In genomic region chr17:34118564-34118963, GRCh38 we compare ENCODE assay signal across 18 cellular contexts.
"Had no signal": no experiment of that assay in that cellular context is flagged by ENCODE, and none has a peak within 500 bp of the region (broad histone marks: within the 10 kb centered on the region; RNA-seq: fewer than 3 reads in every experiment).

No MANE protein-coding gene starts in this region.

- H3K4me3 ChIP-seq: prostate gland, right lobe of liver, suprapubic skin, thyroid gland, upper lobe of left lung, uterus had no signal

- H3K4me3 Mint-ChIP-seq: immature natural killer cell; naive thymus-derived CD4-positive, alpha-beta T cell; nephron progenitor cell; stimulated activated effector memory CD8-positive, alpha-beta T cell treated with anti-CD3 and anti-CD28 coated beads, Interleukin-12 subunit alpha, Interleukin-12 subunit beta, amount 100 ng/mL, for 72 hours had no signal

- ATAC-seq: foreskin keratinocyte; left colon; naive thymus-derived CD4-positive, alpha-beta T cell; right lobe of liver; stimulated activated effector memory CD8-positive, alpha-beta T cell treated with anti-CD3 and anti-CD28 coated beads, Interleukin-12 subunit alpha, Interleukin-12 subunit beta, amount 100 ng/mL, for 72 hours; stimulated activated naive CD8-positive, alpha-beta T cell treated with anti-CD3 and anti-CD28 coated beads, Interleukin-15, Interleukin-2, amounts not matched to agents 100 U/mL and 50 U/mL, for 24 hours had no signal

- H3K4me1 Mint-ChIP-seq: immature natural killer cell; naive thymus-derived CD4-positive, alpha-beta T cell; nephron progenitor cell; stimulated activated effector memory CD8-positive, alpha-beta T cell treated with anti-CD3 and anti-CD28 coated beads, Interleukin-12 subunit alpha, Interleukin-12 subunit beta, amount 100 ng/mL, for 72 hours had no signal

- H3K9me3 Mint-ChIP-seq: immature natural killer cell; nephron progenitor cell; stimulated activated effector memory CD8-positive, alpha-beta T cell treated with anti-CD3 and anti-CD28 coated beads, Interleukin-12 subunit alpha, Interleukin-12 subunit beta, amount 100 ng/mL, for 72 hours had no signal

- H3K36me3 ChIP-seq: prostate gland, right lobe of liver, suprapubic skin, thyroid gland, upper lobe of left lung, uterus had no signal

- H3K27me3 ChIP-seq: foreskin keratinocyte, right lobe of liver, thyroid gland, upper lobe of left lung, uterus had no signal

- H3K27ac Mint-ChIP-seq: immature natural killer cell; naive thymus-derived CD4-positive, alpha-beta T cell; nephron progenitor cell; stimulated activated effector memory CD8-positive, alpha-beta T cell treated with anti-CD3 and anti-CD28 coated beads, Interleukin-12 subunit alpha, Interleukin-12 subunit beta, amount 100 ng/mL, for 72 hours had no signal

- H3K9me3 ChIP-seq: prostate gland, right lobe of liver, suprapubic skin, thyroid gland, upper lobe of left lung, uterus had no signal

- DNase-seq: effector CD4-positive, alpha-beta T cell; foreskin keratinocyte; immature natural killer cell; kidney; left colon; naive thymus-derived CD4-positive, alpha-beta T cell; nephron progenitor cell; right lobe of liver; stimulated activated CD4-positive, alpha-beta T cell treated with anti-CD3 and anti-CD28 coated beads, Interleukin-4, amount 100 ng/mL, for 1 hour; stimulated activated CD8-positive, alpha-beta memory T cell treated with anti-CD3 and anti-CD28 coated beads, Interleukin-4, amount 100 ng/mL, for 48 hours; stimulated activated naive CD8-positive, alpha-beta T cell treated with anti-CD3 and anti-CD28 coated beads, Interleukin-15, Interleukin-2, amounts not matched to agents 100 U/mL and 50 U/mL, for 24 hours; upper lobe of left lung; uterus had no signal

- H3K27ac ChIP-seq: foreskin keratinocyte, parathyroid adenoma, prostate gland, right lobe of liver, suprapubic skin, thyroid gland, upper lobe of left lung, uterus had no signal

- H3K36me3 Mint-ChIP-seq: immature natural killer cell; naive thymus-derived CD4-positive, alpha-beta T cell; stimulated activated effector memory CD8-positive, alpha-beta T cell treated with anti-CD3 and anti-CD28 coated beads, Interleukin-12 subunit alpha, Interleukin-12 subunit beta, amount 100 ng/mL, for 72 hours had no signal
